1 cellular context compared by ENCODE assay signal in genomic region chr1:185400057-185400456, GRCh38.
TF ChIP-seq lines count a peak whose summit lies in the region.

No MANE protein-coding gene starts in this region.

TF ChIP-seq in GM23338, 12 proteins besides CTCF, POLR2A, EP300 and RAD21:
- TF ChIP-seq ZNF462 (CRISPR knock-in tag; IDR thresholded peaks at IDR 0.05) = no peak
